ENCODE assay signal across 25 cellular contexts in the genomic region with DNA sequence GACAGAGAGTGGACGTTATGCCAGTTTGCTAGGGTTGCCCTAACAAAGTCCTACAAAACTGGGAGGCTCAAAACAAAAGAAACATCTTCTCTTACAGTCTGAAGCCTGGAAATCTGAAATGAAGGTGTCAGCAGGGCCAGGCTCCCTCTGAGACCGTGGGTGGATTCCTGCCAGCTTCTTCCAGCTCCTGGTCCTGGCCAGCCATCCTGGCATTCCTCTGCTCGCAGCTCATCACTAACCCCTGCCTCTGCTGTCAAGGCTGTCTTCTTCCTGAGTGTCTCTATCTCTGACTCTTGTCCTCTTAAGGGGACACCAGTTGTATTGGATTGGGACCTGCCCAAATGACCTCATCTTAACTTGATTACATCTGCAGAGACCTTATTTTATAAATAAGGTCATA.
DNase-seq lines count a peak whose midpoint lies in the region; ATAC-seq, FAIRE-seq and TF ChIP-seq lines count a peak whose summit lies in the region.
"Had no signal": no experiment of that assay in that cellular context is flagged by ENCODE, and none has a peak within 500 bp of the region (broad histone marks: within the 10 kb centered on the region; RNA-seq: fewer than 3 reads in every experiment).

No MANE protein-coding gene starts in this region.

- peak overlapping the region; percentile 99 for H3K4me2 ChIP-seq in A549
- H3K4me2 ChIP-seq in GM23248 (ENCODE audit: unreplicated experiment): no peak overlapping the region
- H3K4me2 ChIP-seq in neural cell (ENCODE audit: low read length): peak overlapping the region; percentile 91

- H3K9ac ChIP-seq in GM23248 (no peak overlapping the region), neural cell (ENCODE audit: low read length) (peak overlapping the region; percentile 82)

- H3K27me3 ChIP-seq in GM23248 (replicated peaks; ENCODE audit: insufficient read depth): 0 out of 2 replicates have a peak, but pooled peaks cover 3% of the 10 kb centered on the region
- peaks cover 3% of the 10 kb centered on the region for H3K27me3 ChIP-seq in neural cell (ENCODE audit: insufficient read depth, low read depth, low read length)

- H3K36me3 ChIP-seq in GM23248 (ENCODE audit: low read depth) (no peaks in the 10 kb centered on the region), neural cell (ENCODE audit: insufficient read depth, low read length) (no peaks in the 10 kb centered on the region)
- H3K36me3 ChIP-seq: SJCRH30 had no signal

- no peaks in the 10 kb centered on the region; the same call in 2 of the 3 replicates for H3K9me3 ChIP-seq in A549
- H3K9me3 ChIP-seq in GM23248 (ENCODE audit: low read depth): no peaks in the 10 kb centered on the region
- no peaks in the 10 kb centered on the region for H3K9me3 ChIP-seq in neural cell (ENCODE audit: low read length)
- H3K9me3 ChIP-seq: SJCRH30 had no signal

- 22% methylated on average over 3 of the region's 3 CpGs for WGBS in A549 (ENCODE audit: missing lambda C conversion rate)
- 35 to 52% methylated on average over 3 of the region's 3 CpGs for WGBS in GM23248 (ENCODE audit: low coverage in 1 of 2, low lambda C conversion rate in 2 of 2, missing lambda C conversion rate in 2 of 2), 2 experiments

- H3K27ac ChIP-seq in A549 (peak overlapping the region; percentile 99), GM23248 (no peak overlapping the region), neural cell (ENCODE audit: low read length) (peak overlapping the region; percentile 89)
- H3K27ac ChIP-seq: 22Rv1, HL-60, SJCRH30 had no signal

- DNase-seq in A549 (ENCODE audit: low read depth in 1 of 2, low spot score in 1 of 2): no peak
- DNase-seq in GM23248: peak; percentile 35
- no peak for DNase-seq in occipital lobe (lab: John Stamatoyannopoulos, UW)
- DNase-seq in stimulated activated effector memory CD8-positive, alpha-beta T cell treated with anti-CD3 and anti-CD28 coated beads, Interleukin-12 subunit alpha, Interleukin-12 subunit beta, amount 100 ng/mL, for 72 hours (ENCODE audit: low spot score in 2 of 2): no peak
- DNase-seq in effector CD8-positive, alpha-beta T cell (lab: John Stamatoyannopoulos, UW): no peak
- DNase-seq in NCI-H2196 treated with DMSO at 0.1 percent for 48 hours (lab: John Stamatoyannopoulos, UW; ENCODE audit: unreplicated experiment): no peak
- DNase-seq: ACHN, DMS53, NCI-H1417 treated with DMSO at 0.1 percent for 48 hours, NCI-H1694 treated with DMSO at 0.1 percent for 48 hours, NCI-H2081, NCI-H345, NCI-H524 treated with DMSO at 0.1 percent for 48 hours, NCI-H774, PC-3, SJCRH30 had no signal

- in situ Hi-C loops in GM23248 (cut with MboI): no loop called here

- H3K9me2 ChIP-seq in GM23248 (ENCODE audit: insufficient read depth): no peaks in the 10 kb centered on the region
- no peaks in the 10 kb centered on the region for H3K9me2 ChIP-seq in neural cell (ENCODE audit: insufficient read depth, low read length)

- POLR2A ChIA-PET in A549 (lab: Yijun Ruan, JAX): interaction anchor here (2.3 kb wide), 1 partner anchor 88 kb away, joined by 8 read pairs; no protein-coding TSS in a partner anchor

- peaks cover 38% of the 10 kb centered on the region for H3K27me3 Mint-ChIP-seq in brain

- TF ChIP-seq EP300 in A549 (IDR thresholded peaks at IDR 0.05) (no peak), neural cell (conservative IDR thresholded peaks at IDR 0.05; ENCODE audit: poor library complexity, severe bottlenecking) (no peak)

- TF ChIP-seq RAD21 in A549 (conservative IDR thresholded peaks at IDR 0.05 in 1 of 2, IDR thresholded peaks at IDR 0.05 in 1 of 2): no peak
- no peak for TF ChIP-seq RAD21 in neural cell (conservative IDR thresholded peaks at IDR 0.05)

- no peaks in the 10 kb centered on the region for H3K79me2 ChIP-seq in GM23248 (ENCODE audit: insufficient read depth)
- no peaks in the 10 kb centered on the region for H3K79me2 ChIP-seq in neural cell (replicated peaks; ENCODE audit: insufficient read depth, low read length)

- H3K4me3 ChIP-seq in A549 (no peak overlapping the region), GM23248 (no peak overlapping the region), neural cell (ENCODE audit: low read length) (peak overlapping the region; percentile 74)
- H3K4me3 ChIP-seq: SJCRH30 had no signal

- ATAC-seq in A549: no peak
- ATAC-seq in stimulated activated effector memory CD8-positive, alpha-beta T cell treated with anti-CD3 and anti-CD28 coated beads, Interleukin-12 subunit alpha, Interleukin-12 subunit beta, amount 100 ng/mL, for 72 hours: no peak
- ATAC-seq: HCT116, PC-3, Right ventricle myocardium inferior, SK-N-SH treated with all-trans-retinoic acid at 6 μM for 48 hours had no signal

- H2AFZ ChIP-seq in GM23248: no peak overlapping the region
- no peak overlapping the region for H2AFZ ChIP-seq in neural cell (ENCODE audit: low read depth, low read length)

- TF ChIP-seq CTCF in A549 (IDR thresholded peaks at IDR 0.05): no peak
- no peak for TF ChIP-seq CTCF in brain (conservative IDR thresholded peaks at IDR 0.05)
- no peak for TF ChIP-seq CTCF in neural cell (IDR thresholded peaks at IDR 0.05; ENCODE audit: poor library complexity, severe bottlenecking)

- peak overlapping the region in 2 of 5 experiments; percentile 97 to 98 for H3K27ac Mint-ChIP-seq in brain
- no peak overlapping the region for H3K27ac Mint-ChIP-seq in stimulated activated effector memory CD8-positive, alpha-beta T cell treated with anti-CD3 and anti-CD28 coated beads, Interleukin-12 subunit alpha, Interleukin-12 subunit beta, amount 100 ng/mL, for 72 hours

- H4K20me1 ChIP-seq in GM23248 (ENCODE audit: insufficient read depth): no peaks in the 10 kb centered on the region
- H4K20me1 ChIP-seq in neural cell (ENCODE audit: insufficient read depth): no peaks in the 10 kb centered on the region

- FAIRE-seq in A549 (lab: Jason Lieb, UNC): no peak
- FAIRE-seq: GM12892, GM19239 had no signal

- H3K4me1 ChIP-seq in A549 (peaks cover 34% of the 10 kb centered on the region), GM23248 (ENCODE audit: insufficient read depth) (peaks cover 33% of the 10 kb centered on the region)
- H3K4me1 ChIP-seq: SJCRH30 had no signal

- TF ChIP-seq POLR2A in A549 (IDR thresholded peaks at IDR 0.05; ENCODE audit: low read length): no peak

- peak overlapping the region; percentile 17 to 93 (median 66) for H3K4me3 Mint-ChIP-seq in brain
- H3K4me3 Mint-ChIP-seq in stimulated activated effector memory CD8-positive, alpha-beta T cell treated with anti-CD3 and anti-CD28 coated beads, Interleukin-12 subunit alpha, Interleukin-12 subunit beta, amount 100 ng/mL, for 72 hours: no peak overlapping the region

- peaks cover 0 to 8% (median 6%) of the 10 kb centered on the region in 5 experiments for H3K9me3 Mint-ChIP-seq in brain
- peaks cover under 1% of the 10 kb centered on the region for H3K9me3 Mint-ChIP-seq in stimulated activated effector memory CD8-positive, alpha-beta T cell treated with anti-CD3 and anti-CD28 coated beads, Interleukin-12 subunit alpha, Interleukin-12 subunit beta, amount 100 ng/mL, for 72 hours

- no peaks in the 10 kb centered on the region for H3K36me3 Mint-ChIP-seq in brain
- H3K36me3 Mint-ChIP-seq in stimulated activated effector memory CD8-positive, alpha-beta T cell treated with anti-CD3 and anti-CD28 coated beads, Interleukin-12 subunit alpha, Interleukin-12 subunit beta, amount 100 ng/mL, for 72 hours: no peaks in the 10 kb centered on the region

- H3F3A ChIP-seq in GM23248 (ENCODE audit: insufficient read depth): peaks cover 8% of the 10 kb centered on the region; the same call in 1 of the 2 replicates
- peaks cover 14% of the 10 kb centered on the region for H3F3A ChIP-seq in neural cell (ENCODE audit: insufficient read depth, low read length, poor library complexity, severe bottlenecking)

- H3K4me1 Mint-ChIP-seq in brain: peaks cover 56% of the 10 kb centered on the region
- peaks cover 5% of the 10 kb centered on the region for H3K4me1 Mint-ChIP-seq in stimulated activated effector memory CD8-positive, alpha-beta T cell treated with anti-CD3 and anti-CD28 coated beads, Interleukin-12 subunit alpha, Interleukin-12 subunit beta, amount 100 ng/mL, for 72 hours

- CTCF ChIA-PET in A549 (lab: Yijun Ruan, JAX): interaction anchor here (1.2 to 5.8 kb wide), 3 partner anchors 29 to 91 kb away, joined by 3 to 52 read pairs (median 3); no protein-coding TSS in a partner anchor

TF ChIP-seq in A549, 52 proteins besides CTCF, POLR2A, EP300 and RAD21 (continues in another document):
- TF ChIP-seq, protein P1, sequence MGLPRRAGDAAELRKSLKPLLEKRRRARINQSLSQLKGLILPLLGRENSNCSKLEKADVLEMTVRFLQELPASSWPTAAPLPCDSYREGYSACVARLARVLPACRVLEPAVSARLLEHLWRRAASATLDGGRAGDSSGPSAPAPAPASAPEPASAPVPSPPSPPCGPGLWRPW (IDR thresholded peaks at IDR 0.05): no peak
- TF ChIP-seq BHLHE40 (IDR thresholded peaks at IDR 0.05; ENCODE audit: low read depth, low read length) (no peak), EHMT2 (IDR thresholded peaks at IDR 0.05; ENCODE audit: low read depth) (no peak), ZFP36 (IDR thresholded peaks at IDR 0.05; ENCODE audit: borderline replicate concordance, partially characterized antibody) (no peak)

TF ChIP-seq in neural cell, 6 proteins besides CTCF, POLR2A, EP300 and RAD21 (continues in another document):
- TF ChIP-seq POLR2AphosphoS5 (IDR thresholded peaks at IDR 0.05): no peak
- no peak for TF ChIP-seq TAF1 (IDR thresholded peaks at IDR 0.05; ENCODE audit: low read depth)
- TF ChIP-seq REST (IDR thresholded peaks at IDR 0.05; ENCODE audit: borderline replicate concordance): no peak
